8 cellular contexts compared by ENCODE assay signal in genomic region chr17:57577751-57578607, GRCh38.
DNase-seq lines count a peak whose midpoint lies in the region; ATAC-seq, FAIRE-seq and TF ChIP-seq lines count a peak whose summit lies in the region.

No MANE protein-coding gene starts in this region.

- H4K91ac ChIP-seq in H1 (replicated peaks; ENCODE audit: insufficient read length, low read length): no peak overlapping the region

- H2BK12ac ChIP-seq in H1 (ENCODE audit: low read depth, low read length): no peak overlapping the region

- ATAC-seq in DND-41 (ENCODE audit: insufficient read depth, low read depth) (no peak), GM18858 (IDR thresholded peaks at IDR 0.05; ENCODE audit: unreplicated experiment) (no peak), GM18861 (IDR thresholded peaks at IDR 0.05; ENCODE audit: unreplicated experiment) (no peak)

- no peak overlapping the region for H3K56ac ChIP-seq in H1 (replicated peaks; ENCODE audit: insufficient read length, low read depth, low read length)

- POLR2A ChIA-PET in H1 (lab: Charles Lee; ENCODE audit: partially characterized antibody): no interaction called here

- H2BK20ac ChIP-seq in H1 (ENCODE audit: low read length): no peak overlapping the region

- no peaks in the 10 kb centered on the region for H3K79me1 ChIP-seq in H1 (ENCODE audit: low read depth, low read length)

- H3K27ac ChIP-seq in DND-41 (ENCODE audit: low read length) (peak overlapping the region; percentile 54), H1 (ENCODE audit: low read depth, low read length) (0 out of 2 replicates have a peak overlapping the region, but pooled peaks have one; percentile 3)

- CTCF ChIA-PET in H1 (lab: Charles Lee; ENCODE audit: partially characterized antibody): interaction anchor here (0.8 to 3.3 kb wide), 12 partner anchors 9 to 449 kb away, joined by 3 to 10 read pairs (median 4); no protein-coding TSS in a partner anchor

- no peak for TF ChIP-seq EP300 in H1 (IDR thresholded peaks at IDR 0.05; ENCODE audit: borderline replicate concordance in 1 of 2, low read depth in 2 of 2, low read length in 2 of 2)

- H3K4me3 ChIP-seq in DND-41 (ENCODE audit: low read depth in 1 of 2, low read length in 2 of 2) (no peak overlapping the region), H1 (ENCODE audit: extremely low read depth in 1 of 4, insufficient read depth in 2 of 4, low read depth in 3 of 4, low read length in 4 of 4) (no peak overlapping the region; a peak in 2 of 8 replicates), neuron (ENCODE audit: low read length) (peak overlapping the region; percentile 29)

- no peak overlapping the region for H2BK5ac ChIP-seq in H1 (ENCODE audit: low read depth, low read length)

- H4K20me1 ChIP-seq in DND-41 (ENCODE audit: insufficient read depth, low read length): peaks cover 16% of the 10 kb centered on the region
- H4K20me1 ChIP-seq in H1 (replicated peaks in 1 of 2; ENCODE audit: control insufficient read depth in 1 of 2, insufficient read depth in 2 of 2, low read length in 2 of 2): no peaks in the 10 kb centered on the region

- TF ChIP-seq POLR2A in H1 (IDR thresholded peaks at IDR 0.05; ENCODE audit: control extremely low read depth in 1 of 2, low read depth in 2 of 2, low read length in 2 of 2): no peak

- DNase-seq in DND-41: no peak
- DNase-seq in NCI-H2171 treated with DMSO at 0.1 percent for 48 hours (lab: John Stamatoyannopoulos, UW): peak; percentile 93
- DNase-seq in H1 (ENCODE audit: low read depth in 1 of 2, low spot score in 2 of 2): no peak
- DNase-seq in stimulated activated CD4-positive, alpha-beta T cell treated with anti-CD3 and anti-CD28 coated beads, Interleukin-12 subunit alpha, Interleukin-12 subunit beta, amount 100 ng/mL, for 4 hours: no peak
- no peak for DNase-seq in T-helper 9 cell

- H3K9ac ChIP-seq in DND-41 (ENCODE audit: low read depth, low read length): no peak overlapping the region
- peak overlapping the region in 1 of 4 experiments; percentile 3; a peak in 1 of 7 replicates for H3K9ac ChIP-seq in H1 (replicated peaks in 1 of 4; ENCODE audit: extremely low read depth in 1 of 4, low read depth in 3 of 4, low read length in 3 of 4)

- H3K36me3 ChIP-seq in DND-41 (ENCODE audit: insufficient read depth, low read length): peaks cover 83% of the 10 kb centered on the region
- no peaks in the 10 kb centered on the region for H3K36me3 ChIP-seq in H1 (ENCODE audit: control insufficient read depth in 2 of 4, insufficient read depth in 4 of 4, low read length in 3 of 4)
- no peaks in the 10 kb centered on the region for H3K36me3 ChIP-seq in neuron (ENCODE audit: insufficient read depth, low read length)

- no peak overlapping the region for H3K4ac ChIP-seq in H1 (replicated peaks; ENCODE audit: insufficient read length, low read depth, low read length)

- H4K8ac ChIP-seq in H1 (ENCODE audit: extremely low read depth, insufficient read depth, low read length): no peak overlapping the region

- H3K4me1 ChIP-seq in DND-41 (ENCODE audit: insufficient read depth, low read length): peaks cover 35% of the 10 kb centered on the region; the same call in 1 of the 2 replicates
- H3K4me1 ChIP-seq in H1 (replicated peaks in 1 of 4; ENCODE audit: control insufficient read depth in 3 of 4, insufficient read depth in 4 of 4, low read length in 3 of 4): peaks cover 0 to 14% (median 2%) of the 10 kb centered on the region in 4 experiments; a peak in 3 of 7 replicates
- H3K4me1 ChIP-seq in neuron (ENCODE audit: insufficient read depth, low read length): peaks cover 32% of the 10 kb centered on the region

- no peak for FAIRE-seq in H1 (lab: Jason Lieb, UNC)

- H3K4me2 ChIP-seq in DND-41 (ENCODE audit: insufficient read depth, low read length) (no peak overlapping the region), H1 (ENCODE audit: insufficient read depth in 1 of 2, low read depth in 2 of 2, low read length in 2 of 2) (peak overlapping the region; percentile 0 to 62; a peak in 1 of 4 replicates)

- no peak for TF ChIP-seq CTCF in DND-41 (IDR thresholded peaks at IDR 0.05; ENCODE audit: borderline replicate concordance, extremely low read depth, low read length, poor library complexity, severe bottlenecking)
- TF ChIP-seq CTCF in H1 (IDR thresholded peaks at IDR 0.05; ENCODE audit: control extremely low read depth in 1 of 3, insufficient read depth in 1 of 3, low read depth in 1 of 3, low read length in 3 of 3): no peak

- H2AFZ ChIP-seq in DND-41 (ENCODE audit: low read depth, low read length) (no peak overlapping the region), H1 (ENCODE audit: low read length) (no peak overlapping the region), neuron (ENCODE audit: low read depth, low read length) (no peak overlapping the region)

- H3K9me3 ChIP-seq in DND-41 (ENCODE audit: insufficient read depth, low read length, severe bottlenecking) (no peaks in the 10 kb centered on the region), H1 (ENCODE audit: insufficient read depth in 2 of 2, low read depth in 1 of 2, low read length in 1 of 2) (no peaks in the 10 kb centered on the region), neuron (ENCODE audit: low read length) (no peaks in the 10 kb centered on the region)

- no peak overlapping the region for H4K5ac ChIP-seq in H1 (ENCODE audit: insufficient read length, low read depth, low read length)

- TF ChIP-seq RAD21 in H1 (IDR thresholded peaks at IDR 0.05 in 1 of 2, conservative IDR thresholded peaks at IDR 0.05 in 1 of 2; ENCODE audit: low read depth in 2 of 2, low read length in 2 of 2): no peak

- H3K18ac ChIP-seq in H1 (ENCODE audit: extremely low read depth, low read length): no peak overlapping the region; the same call in 1 of the 2 replicates

- no peak overlapping the region for H2BK15ac ChIP-seq in H1 (ENCODE audit: low read length)

- H3K27me3 ChIP-seq in DND-41 (ENCODE audit: insufficient read depth, low read length, poor library complexity) (no peaks in the 10 kb centered on the region), H1 (replicated peaks in 1 of 4; ENCODE audit: control insufficient read depth in 3 of 4, extremely low read depth in 1 of 4, insufficient read depth in 3 of 4, low read length in 3 of 4) (no peaks in the 10 kb centered on the region), neuron (ENCODE audit: insufficient read depth, low read length) (no peaks in the 10 kb centered on the region)

- H3K14ac ChIP-seq in H1 (ENCODE audit: insufficient read length): no peak overlapping the region

- no peaks in the 10 kb centered on the region for H3K23me2 ChIP-seq in H1 (ENCODE audit: low read depth, low read length)

- H3K79me2 ChIP-seq in DND-41 (ENCODE audit: insufficient read depth, low read length) (peaks cover 93% of the 10 kb centered on the region), H1 (ENCODE audit: control insufficient read depth in 1 of 2, insufficient read depth in 2 of 2, low read length in 2 of 2) (0 out of 4 replicates have a peak, but pooled peaks cover 0 to 2% of the 10 kb centered on the region in 2 experiments)

- H2AK5ac ChIP-seq in H1 (ENCODE audit: low read depth, low read length): no peak overlapping the region

- WGBS in H1 (ENCODE audit: extremely low coverage in 1 of 2, insufficient coverage in 1 of 2, insufficient read length in 1 of 2, insufficient replicate concordance in 2 of 2, low coverage in 1 of 2, low lambda C conversion rate in 2 of 2, missing lambda C conversion rate in 1 of 2), 2 experiments: 59% methylated on average over 17 of the region's 17 CpGs; no CpG with 5 or more reads in 1 of the 2 experiments

- H3K23ac ChIP-seq in H1 (ENCODE audit: insufficient read length): no peak overlapping the region

- no peak overlapping the region for H2BK120ac ChIP-seq in H1 (replicated peaks; ENCODE audit: low read depth, low read length)

TF ChIP-seq in H1, 55 proteins besides CTCF, POLR2A, EP300 and RAD21:
- TF ChIP-seq BACH1 (IDR thresholded peaks at IDR 0.05; ENCODE audit: low read length) (no peak), CEBPB (IDR thresholded peaks at IDR 0.05; ENCODE audit: low read depth, low read length) (peak; percentile 65; the same call in 1 of the 2 replicates)
